ENCODE assay signal across 19 cellular contexts in genomic region chr14:79802096-79802495, GRCh38.
DNase-seq lines count a peak whose midpoint lies in the region; ATAC-seq, FAIRE-seq and TF ChIP-seq lines count a peak whose summit lies in the region.
"Had no signal": no experiment of that assay in that cellular context is flagged by ENCODE, and none has a peak within 500 bp of the region (broad histone marks: within the 10 kb centered on the region; RNA-seq: fewer than 3 reads in every experiment).

No MANE protein-coding gene starts in this region.

- no peak overlapping the region for H3K4me3 Mint-ChIP-seq in neural progenitor cell
- H3K4me3 Mint-ChIP-seq in activated T-cell treated with anti-CD3 and anti-CD28 coated beads, Interleukin-2, amount 50 U/mL, for 24 hours, result no peak overlapping the region
- H3K4me3 Mint-ChIP-seq: CD8-positive, alpha-beta T cell; H9; IgD-negative memory B cell had no signal

- H3K9me3 Mint-ChIP-seq in neural progenitor cell, result no peaks in the 10 kb centered on the region
- H3K9me3 Mint-ChIP-seq in activated T-cell treated with anti-CD3 and anti-CD28 coated beads, Interleukin-2, amount 50 U/mL, for 24 hours, result peaks cover 2% of the 10 kb centered on the region
- H3K9me3 Mint-ChIP-seq: CD8-positive, alpha-beta T cell; H9 had no signal

- no peaks in the 10 kb centered on the region for H3K27me3 Mint-ChIP-seq in neural progenitor cell (ENCODE audit: insufficient read depth, low read depth)
- H3K27me3 Mint-ChIP-seq in activated T-cell treated with anti-CD3 and anti-CD28 coated beads, Interleukin-2, amount 50 U/mL, for 24 hours, result no peaks in the 10 kb centered on the region
- H3K27me3 Mint-ChIP-seq: IgD-negative memory B cell had no signal

- DNase-seq in left kidney (ENCODE audit: low read depth, low spot score) (peak; percentile 41), neural progenitor cell (ENCODE audit: low spot score) (no peak), small intestine (peak; percentile 63)
- DNase-seq in activated CD8-positive, alpha-beta memory T cell treated with anti-CD3 and anti-CD28 coated beads, Interleukin-2, amount 50 U/mL, for 48 hours, result no peak
- DNase-seq in activated T-cell treated with anti-CD3 and anti-CD28 coated beads, Interleukin-2, amount 50 U/mL, for 24 hours, result no peak
- DNase-seq: ACHN; AML-193; Calu3; CD8-positive, alpha-beta T cell; DMS79 treated with DMSO at 0.1 percent for 48 hours; GF-D8; H9; KBM-7 had no signal

- H2AFZ ChIP-seq in Loucy (ENCODE audit: low read length), result peak overlapping the region; percentile 51; the same call in 1 of the 2 replicates
- no peak overlapping the region for H2AFZ ChIP-seq in neural progenitor cell (replicated peaks)

- H3K9me3 ChIP-seq in Loucy (ENCODE audit: insufficient read depth, low read depth, low read length) (no peaks in the 10 kb centered on the region), neural progenitor cell (ENCODE audit: low read depth) (no peaks in the 10 kb centered on the region), small intestine (ENCODE audit: control insufficient read depth, low read depth) (no peaks in the 10 kb centered on the region)

- H3K4me3 ChIP-seq in Loucy (ENCODE audit: low read length, poor library complexity, severe bottlenecking) (no peak overlapping the region), neural progenitor cell (no peak overlapping the region), small intestine (ENCODE audit: low read depth in 1 of 2, low read length in 2 of 2) (no peak overlapping the region)

- H3K27ac ChIP-seq in neural progenitor cell (peak overlapping the region; percentile 82), small intestine (ENCODE audit: low read depth in 1 of 2, low read length in 1 of 2) (no peak overlapping the region)

- H4K20me1 ChIP-seq in Loucy (ENCODE audit: insufficient read depth, low read length, poor library complexity, severe bottlenecking) (no peaks in the 10 kb centered on the region), neural progenitor cell (ENCODE audit: low read depth) (no peaks in the 10 kb centered on the region)

- H3K9ac ChIP-seq in Loucy (ENCODE audit: low read depth, low read length, poor library complexity, severe bottlenecking) (no peak overlapping the region), neural progenitor cell (no peak overlapping the region)

- H3K36me3 ChIP-seq in Loucy (ENCODE audit: insufficient read depth, low read length), result no peaks in the 10 kb centered on the region
- no peaks in the 10 kb centered on the region for H3K36me3 ChIP-seq in neural progenitor cell
- no peaks in the 10 kb centered on the region for H3K36me3 ChIP-seq in small intestine (ENCODE audit: control insufficient read depth in 2 of 2, insufficient read depth in 2 of 2, low read length in 2 of 2)

- H3K4me1 ChIP-seq in Loucy (ENCODE audit: insufficient read depth, low read length, poor library complexity, severe bottlenecking) (peaks cover 47% of the 10 kb centered on the region), neural progenitor cell (peaks cover 50% of the 10 kb centered on the region), small intestine (ENCODE audit: control insufficient read depth in 2 of 2, insufficient read depth in 1 of 2, low read depth in 1 of 2, low read length in 1 of 2) (peaks cover 0 to 2% of the 10 kb centered on the region in 2 donors)

- ATAC-seq in GM19397 (IDR thresholded peaks at IDR 0.05; ENCODE audit: unreplicated experiment), result no peak
- ATAC-seq: CD8-positive, alpha-beta T cell had no signal

- H3K79me2 ChIP-seq in Loucy (ENCODE audit: insufficient read depth, low read length), result no peaks in the 10 kb centered on the region
- no peaks in the 10 kb centered on the region for H3K79me2 ChIP-seq in neural progenitor cell (ENCODE audit: low read depth)

- 15 to 61% (median 59%) methylated on average over 1 of the region's 1 CpG for WGBS in small intestine, 3 donors

- no peaks in the 10 kb centered on the region for H3K36me3 Mint-ChIP-seq in neural progenitor cell
- no peaks in the 10 kb centered on the region for H3K36me3 Mint-ChIP-seq in activated T-cell treated with anti-CD3 and anti-CD28 coated beads, Interleukin-2, amount 50 U/mL, for 24 hours (ENCODE audit: low read depth)
- H3K36me3 Mint-ChIP-seq: CD8-positive, alpha-beta T cell; IgD-negative memory B cell had no signal

- H3K27me3 ChIP-seq in Loucy (ENCODE audit: insufficient read depth, low read length, poor library complexity, severe bottlenecking) (no peaks in the 10 kb centered on the region), neural progenitor cell (no peaks in the 10 kb centered on the region), small intestine (ENCODE audit: control insufficient read depth in 2 of 2, insufficient read depth in 2 of 2, low read length in 2 of 2) (no peaks in the 10 kb centered on the region)

- H3K4me2 ChIP-seq in Loucy (ENCODE audit: low read depth, low read length, poor library complexity, severe bottlenecking) (peak overlapping the region; percentile 66), neural progenitor cell (peak overlapping the region; percentile 36)

- TF ChIP-seq CTCF in Loucy (conservative IDR thresholded peaks at IDR 0.05; ENCODE audit: low read length) (no peak), neural progenitor cell (IDR thresholded peaks at IDR 0.05) (no peak)

- H3K9me2 ChIP-seq in Loucy (replicated peaks; ENCODE audit: low read depth, low read length), result no peaks in the 10 kb centered on the region

- FAIRE-seq in small intestine (lab: Jason Lieb, UNC), result peak; percentile 26
- FAIRE-seq: A204.1, H1, HTR-8/SVneo had no signal

- H3F3A ChIP-seq in Loucy (ENCODE audit: low read depth), result no peaks in the 10 kb centered on the region
- peaks cover 21% of the 10 kb centered on the region for H3F3A ChIP-seq in neural progenitor cell (ENCODE audit: low read depth)

- H3K4me1 Mint-ChIP-seq in neural progenitor cell, result peaks cover 14% of the 10 kb centered on the region
- no peaks in the 10 kb centered on the region for H3K4me1 Mint-ChIP-seq in activated T-cell treated with anti-CD3 and anti-CD28 coated beads, Interleukin-2, amount 50 U/mL, for 24 hours (ENCODE audit: low read depth)

- H3K27ac Mint-ChIP-seq in neural progenitor cell, result no peak overlapping the region
- H3K27ac Mint-ChIP-seq in activated T-cell treated with anti-CD3 and anti-CD28 coated beads, Interleukin-2, amount 50 U/mL, for 24 hours, result no peak overlapping the region
- H3K27ac Mint-ChIP-seq: CD8-positive, alpha-beta T cell; H9; IgD-negative memory B cell had no signal

Comparison
In these comparisons a context has a peak if more than half of its experiments do, and no peak if none do; other contexts are left out.
1. DNase-seq: peak in left kidney (single experiment) and small intestine (single experiment); none in neural progenitor cell (single experiment), activated CD8-positive, alpha-beta memory T cell treated with anti-CD3 and anti-CD28 coated beads, Interleukin-2, amount 50 U/mL, for 48 hours (single experiment) and activated T-cell treated with anti-CD3 and anti-CD28 coated beads, Interleukin-2, amount 50 U/mL, for 24 hours (single experiment).